In genomic region chr4:3237711-3238560, GRCh38 we compare ENCODE assay signal across 16 cellular contexts.
"Had no signal": no experiment of that assay in that cellular context is flagged by ENCODE, and none has a peak within 500 bp of the region (broad histone marks: within the 10 kb centered on the region; RNA-seq: fewer than 3 reads in every experiment).

No MANE protein-coding gene starts in this region.

- H3K27me3 ChIP-seq: adrenal gland, colonic mucosa, ovary had no signal

- H3K36me3 ChIP-seq: colonic mucosa, ovary had no signal

- DNase-seq: activated CD4-positive, alpha-beta memory T cell treated with anti-CD3 and anti-CD28 coated beads, Interleukin-2, amount 10 ng/mL, durations not matched to agents 7 days and 5 days; activated CD4-positive, alpha-beta T cell treated with anti-CD3 and anti-CD28 coated beads for 4 hours; activated naive CD4-positive, alpha-beta T cell treated with anti-CD3 and anti-CD28 coated beads, Interleukin-2, amount 50 U/mL, for 16 hours; activated T-cell treated with anti-CD3 and anti-CD28 coated beads, Interleukin-2, amount 50 U/mL, for 24 hours; adrenal gland; central memory CD4-positive, alpha-beta T cell; colonic mucosa; foreskin fibroblast; hypothalamus; midbrain; ovary; stimulated activated CD4-positive, alpha-beta T cell treated with anti-CD3 and anti-CD28 coated beads, Interleukin-1b, Interleukin-23, amount 100 ng/mL, for 48 hours; T-helper 17 cell; WERI-Rb-1 had no signal

- H3K27ac ChIP-seq: adrenal gland, colonic mucosa, ovary, WERI-Rb-1 had no signal

- H3K4me1 ChIP-seq: adrenal gland, colonic mucosa had no signal

- H3K9me3 ChIP-seq: adrenal gland, colonic mucosa, ovary had no signal

- H3K4me3 ChIP-seq: adrenal gland, colonic mucosa, ovary had no signal

- ATAC-seq: left lobe of liver, T-helper 17 cell had no signal

- FAIRE-seq: islet of Langerhans had no signal
